Comparison of ENCODE assay signal across 15 cellular contexts in genomic region chrX:22339459-22339858, GRCh38.
"Had no signal": no experiment of that assay in that cellular context is flagged by ENCODE, and none has a peak within 500 bp of the region (broad histone marks: within the 10 kb centered on the region; RNA-seq: fewer than 3 reads in every experiment).

No MANE protein-coding gene starts in this region.

- H3K36me3 Mint-ChIP-seq: naive B cell had no signal

- H3K27me3 Mint-ChIP-seq: dendritic cell treated with granulocyte-macrophage colony-stimulating factor and Interleukin-4, amounts not matched to agents 40 ng/mL and 50 ng/mL, for 4 days; effector memory CD8-positive, alpha-beta T cell had no signal

- H3K4me3 ChIP-seq: lung, stomach had no signal

- H3K27ac ChIP-seq: foreskin keratinocyte, stomach had no signal

- H3K27ac Mint-ChIP-seq: dendritic cell treated with granulocyte-macrophage colony-stimulating factor and Interleukin-4, amounts not matched to agents 40 ng/mL and 50 ng/mL, for 4 days; effector memory CD8-positive, alpha-beta T cell; naive B cell had no signal

- H3K4me1 ChIP-seq: foreskin keratinocyte, stomach had no signal

- H3K27me3 ChIP-seq: foreskin keratinocyte had no signal

- ATAC-seq: effector memory CD8-positive, alpha-beta T cell; foreskin keratinocyte; left ventricle myocardium superior; sciatic nerve had no signal

- DNase-seq: effector memory CD8-positive, alpha-beta T cell; left colon; left ventricle myocardium superior; naive B cell; posterior cingulate gyrus; stimulated activated CD4-positive, alpha-beta T cell treated with anti-CD3 and anti-CD28 coated beads, Interleukin-2, amount 100 ng/mL, for 24 hours; stimulated activated CD4-positive, alpha-beta T cell treated with anti-CD3 and anti-CD28 coated beads, Interleukin-4, amount 100 ng/mL, for 4 hours; stimulated activated naive CD4-positive, alpha-beta T cell; stomach; substantia nigra had no signal

- H3K36me3 ChIP-seq: stomach had no signal

- H3K4me1 Mint-ChIP-seq: naive B cell, neural crest cell had no signal

- H3K4me3 Mint-ChIP-seq: dendritic cell treated with granulocyte-macrophage colony-stimulating factor and Interleukin-4, amounts not matched to agents 40 ng/mL and 50 ng/mL, for 4 days; effector memory CD8-positive, alpha-beta T cell; naive B cell; neural crest cell had no signal

- H3K9me3 Mint-ChIP-seq: dendritic cell treated with granulocyte-macrophage colony-stimulating factor and Interleukin-4, amounts not matched to agents 40 ng/mL and 50 ng/mL, for 4 days had no signal
